In the genomic region with DNA sequence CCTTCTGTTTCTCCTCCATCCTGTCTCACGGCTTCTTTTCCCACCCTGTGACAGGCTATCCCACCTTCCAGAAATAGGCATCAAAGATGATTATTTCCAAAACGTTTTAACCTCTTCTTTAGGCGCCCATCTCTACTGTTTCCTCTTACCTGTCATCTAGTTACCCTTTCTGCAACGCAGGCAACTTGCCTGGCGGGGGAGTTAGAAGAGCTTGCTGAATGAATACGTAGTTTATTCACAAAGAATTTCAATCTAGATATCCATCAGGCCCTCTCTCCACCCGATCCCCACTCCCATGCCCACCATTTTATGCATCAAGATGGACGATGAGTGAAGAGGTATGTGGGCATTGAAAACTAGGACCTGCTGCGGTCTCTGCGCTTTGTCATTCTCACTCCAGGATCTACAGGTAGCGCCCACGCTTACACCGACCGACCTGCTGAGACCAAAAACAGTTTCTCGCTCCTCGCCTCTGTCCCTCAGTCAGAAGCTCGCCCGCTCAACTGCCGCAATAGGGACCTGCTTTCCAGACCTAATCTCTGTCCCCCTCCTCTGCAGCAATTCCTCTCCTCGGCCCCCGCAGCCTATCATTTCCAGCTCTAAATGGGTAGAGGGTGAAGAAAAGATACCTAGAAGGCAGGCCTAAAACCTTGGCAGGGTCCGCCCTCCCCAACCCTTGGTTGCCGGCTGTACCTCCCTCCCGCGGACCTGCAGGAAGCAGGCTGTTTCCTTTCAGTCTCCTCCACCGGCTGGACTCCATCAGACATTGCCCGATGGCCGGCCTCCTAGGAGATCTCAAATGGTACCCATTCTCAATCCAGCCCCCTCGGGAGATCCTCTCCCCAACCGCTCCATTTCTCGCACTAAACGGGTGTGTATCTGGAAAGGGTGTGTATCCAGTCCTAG, we compare ENCODE assay signal across 8 cellular contexts. TPM values are rescaled to one million over a fixed set of nuclear protein-coding genes. Genes with fewer than 3 reads are reported as not detected.
DNase-seq lines count a peak whose midpoint lies in the region; ATAC-seq and TF ChIP-seq lines count a peak whose summit lies in the region.

No MANE protein-coding gene starts in this region.

- BruUV-seq in IMR-90 (replicated peaks; lab: Mats Ljungman, UMichigan), result no TSS peak

- no peak overlapping the region for H2BK120ac ChIP-seq in IMR-90 (ENCODE audit: low read depth, low read length)

- no peak overlapping the region for H3K4ac ChIP-seq in IMR-90 (ENCODE audit: low read depth, low read length)

- no peak overlapping the region for H4K8ac ChIP-seq in IMR-90 (ENCODE audit: low read depth in 2 of 2, low read length in 2 of 2)

- WGBS in IMR-90 (ENCODE audit: extremely low coverage in 2 of 2, insufficient read length in 1 of 2), 2 experiments, result 21% methylated on average over 7 of the region's 32 CpGs; no CpG with 5 or more reads in 1 of the 2 experiments

- no peak overlapping the region for H3K56ac ChIP-seq in IMR-90 (ENCODE audit: extremely low read depth, insufficient read depth, low read length)

- H4K91ac ChIP-seq in IMR-90 (ENCODE audit: insufficient read depth, low read depth, low read length), result no peak overlapping the region

- no peak overlapping the region for H3K23ac ChIP-seq in IMR-90 (ENCODE audit: low read depth, low read length)

- peaks cover 4% of the 10 kb centered on the region for H3K27me3 Mint-ChIP-seq in activated CD4-positive, alpha-beta T cell treated with anti-CD3 and anti-CD28 coated beads for 36 hours
- no peaks in the 10 kb centered on the region for H3K27me3 Mint-ChIP-seq in activated T-helper 1 cell treated with anti-CD3 and anti-CD28 coated beads, Interleukin-12 subunit alpha, Interleukin-12 subunit beta, Interleukin-2, Interleukin-4 antibody, amounts not matched to agents 30 ng/mL and 10 ng/mL and 1 ng/mL, durations not matched to agents 14 hours and 24 hours and 36 hours (ENCODE audit: insufficient read depth)

- no peak for TF ChIP-seq RAD21 in IMR-90 (IDR thresholded peaks at IDR 0.05; ENCODE audit: low read length)

- no peaks in the 10 kb centered on the region for H3K9me3 Mint-ChIP-seq in activated CD4-positive, alpha-beta T cell treated with anti-CD3 and anti-CD28 coated beads for 36 hours (ENCODE audit: low read depth)
- no peaks in the 10 kb centered on the region for H3K9me3 Mint-ChIP-seq in activated T-helper 1 cell treated with anti-CD3 and anti-CD28 coated beads, Interleukin-12 subunit alpha, Interleukin-12 subunit beta, Interleukin-2, Interleukin-4 antibody, amounts not matched to agents 30 ng/mL and 10 ng/mL and 1 ng/mL, durations not matched to agents 14 hours and 24 hours and 36 hours

- H3K4me1 ChIP-seq in IMR-90 (ENCODE audit: control insufficient read depth, insufficient read depth, low read length) (no peaks in the 10 kb centered on the region), gastrocnemius medialis (no peaks in the 10 kb centered on the region)

- intact Hi-C loops in activated CD4-positive, alpha-beta T cell treated with anti-CD3 and anti-CD28 coated beads for 36 hours (cut with DNase I, micrococcal nuclease), result loop anchor here (5.0 kb wide), 2 partner anchors 223 to 738 kb away; partner anchors contain the start of gene ZMAT1 (in 1 of the 2)
- intact Hi-C loops in IMR-90 (cut with micrococcal nuclease), result no loop called here
- intact Hi-C loops in activated T-helper 1 cell treated with anti-CD3 and anti-CD28 coated beads, Interleukin-12 subunit alpha, Interleukin-12 subunit beta, Interleukin-2, Interleukin-4 antibody, amounts not matched to agents 30 ng/mL and 10 ng/mL and 1 ng/mL, durations not matched to agents 14 hours and 24 hours and 36 hours (cut with micrococcal nuclease), result no loop called here
- intact Hi-C loops in left ventricle myocardium superior (cut with micrococcal nuclease), result no loop called here
- intact Hi-C loops in gastrocnemius medialis (cut with DNase I; ENCODE audit: low total_unique reads), result no loop called here

- dilution Hi-C loops in IMR-90 (cut with HindIII; ENCODE audit: low sequenced_read_pairs, unreplicated experiment), result no loop called here

- no peak overlapping the region for H2BK5ac ChIP-seq in IMR-90 (ENCODE audit: low read depth, low read length, poor library complexity, severe bottlenecking)

- ATAC-seq in activated CD4-positive, alpha-beta T cell treated with anti-CD3 and anti-CD28 coated beads for 36 hours, result peak; percentile 48
- ATAC-seq in IMR-90 (ENCODE audit: low read depth) (no peak), left ventricle myocardium superior (peak; percentile 38), gastrocnemius medialis (no peak)

- H3K36me3 ChIP-seq in IMR-90 (ENCODE audit: control insufficient read depth, insufficient read depth, low read length), result no peaks in the 10 kb centered on the region
- no peaks in the 10 kb centered on the region for H3K36me3 ChIP-seq in gastrocnemius medialis

- peak overlapping the region; percentile 79 for H2AFZ ChIP-seq in IMR-90 (replicated peaks; ENCODE audit: low read length, poor library complexity)

- no peaks in the 10 kb centered on the region for H4K20me1 ChIP-seq in IMR-90 (ENCODE audit: insufficient read depth, low read length)

- DNase-seq in activated CD4-positive, alpha-beta T cell treated with anti-CD3 and anti-CD28 coated beads for 36 hours, result peak; percentile 49
- no peak for DNase-seq in activated CD4-positive, alpha-beta T cell treated with anti-CD3 and anti-CD28 coated beads for 1 hour
- no peak for DNase-seq in IMR-90
- no peak for DNase-seq in activated T-helper 1 cell treated with anti-CD3 and anti-CD28 coated beads, Interleukin-12 subunit alpha, Interleukin-12 subunit beta, Interleukin-2, Interleukin-4 antibody, amounts not matched to agents 30 ng/mL and 10 ng/mL and 1 ng/mL, durations not matched to agents 14 hours and 24 hours and 36 hours (ENCODE audit: low spot score)
- DNase-seq in left ventricle myocardium superior, result no peak
- DNase-seq in gastrocnemius medialis, result no peak
- DNase-seq in SW 1271 (lab: John Stamatoyannopoulos, UW), result no peak
- DNase-seq in iPS-NIHi11 (ENCODE audit: low spot score), result no peak

- H3K27me3 ChIP-seq in IMR-90 (ENCODE audit: control insufficient read depth, insufficient read depth, low read length) (peaks cover 2% of the 10 kb centered on the region; the same call in 1 of the 2 replicates), gastrocnemius medialis (peaks cover 0 to 5% (median 0%) of the 10 kb centered on the region in 3 donors)

- TF ChIP-seq CTCF in IMR-90 (conservative IDR thresholded peaks at IDR 0.05; ENCODE audit: low read depth, low read length), result no peak
- TF ChIP-seq CTCF in gastrocnemius medialis (IDR thresholded peaks at IDR 0.05 in 4 of 5, conservative IDR thresholded peaks at IDR 0.05 in 1 of 5), result no peak

- no peak overlapping the region for H4K5ac ChIP-seq in IMR-90 (ENCODE audit: low read depth, low read length)

- H3K9me3 ChIP-seq in IMR-90 (ENCODE audit: control insufficient read depth, insufficient read depth, low read length), result no peaks in the 10 kb centered on the region
- H3K9me3 ChIP-seq in gastrocnemius medialis, result no peaks in the 10 kb centered on the region

- no peak overlapping the region for H2BK20ac ChIP-seq in IMR-90 (ENCODE audit: low read depth, low read length)

- H3K18ac ChIP-seq in IMR-90 (ENCODE audit: low read depth, low read length), result no peak overlapping the region

- H3K36me3 Mint-ChIP-seq in activated CD4-positive, alpha-beta T cell treated with anti-CD3 and anti-CD28 coated beads for 36 hours (ENCODE audit: low read depth), result no peaks in the 10 kb centered on the region
- no peaks in the 10 kb centered on the region for H3K36me3 Mint-ChIP-seq in activated T-helper 1 cell treated with anti-CD3 and anti-CD28 coated beads, Interleukin-12 subunit alpha, Interleukin-12 subunit beta, Interleukin-2, Interleukin-4 antibody, amounts not matched to agents 30 ng/mL and 10 ng/mL and 1 ng/mL, durations not matched to agents 14 hours and 24 hours and 36 hours (ENCODE audit: low read depth)

- H3K79me1 ChIP-seq in IMR-90 (ENCODE audit: low read depth in 1 of 2, low read length in 2 of 2), result no peaks in the 10 kb centered on the region

- no peak overlapping the region for H2BK15ac ChIP-seq in IMR-90 (ENCODE audit: low read depth, low read length)

- H3K9ac ChIP-seq in IMR-90 (ENCODE audit: low read depth, low read length), result no peak overlapping the region

- H3K9me1 ChIP-seq in IMR-90 (ENCODE audit: insufficient read depth, low read length), result no peaks in the 10 kb centered on the region

- CTCF ChIA-PET in activated CD4-positive, alpha-beta T cell treated with anti-CD3 and anti-CD28 coated beads for 36 hours (lab: Charles Lee), result interaction anchor here (0.7 to 1.1 kb wide), 3 partner anchors 20 to 30 kb away, joined by 3 read pairs; no protein-coding TSS in a partner anchor
- CTCF ChIA-PET in IMR-90 (lab: Yijun Ruan, JAX), result no interaction called here

- no peak overlapping the region for H3K4me2 ChIP-seq in IMR-90 (ENCODE audit: low read depth, low read length)

- no peak overlapping the region for H3K27ac ChIP-seq in IMR-90 (ENCODE audit: insufficient read depth, low read length)
- H3K27ac ChIP-seq in gastrocnemius medialis, result no peak overlapping the region

- peak overlapping the region; percentile 65 for H2AK9ac ChIP-seq in IMR-90 (replicated peaks; ENCODE audit: low read depth, low read length, poor library complexity)

- H2AK5ac ChIP-seq in IMR-90 (ENCODE audit: low read depth, low read length), result no peak overlapping the region

- peak overlapping the region; percentile 90 for H3K27ac Mint-ChIP-seq in activated CD4-positive, alpha-beta T cell treated with anti-CD3 and anti-CD28 coated beads for 36 hours
- peak overlapping the region; percentile 88 for H3K27ac Mint-ChIP-seq in activated T-helper 1 cell treated with anti-CD3 and anti-CD28 coated beads, Interleukin-12 subunit alpha, Interleukin-12 subunit beta, Interleukin-2, Interleukin-4 antibody, amounts not matched to agents 30 ng/mL and 10 ng/mL and 1 ng/mL, durations not matched to agents 14 hours and 24 hours and 36 hours

- H3K4me3 Mint-ChIP-seq in activated CD4-positive, alpha-beta T cell treated with anti-CD3 and anti-CD28 coated beads for 36 hours, result peak overlapping the region; percentile 85
- peak overlapping the region; percentile 93 for H3K4me3 Mint-ChIP-seq in activated T-helper 1 cell treated with anti-CD3 and anti-CD28 coated beads, Interleukin-12 subunit alpha, Interleukin-12 subunit beta, Interleukin-2, Interleukin-4 antibody, amounts not matched to agents 30 ng/mL and 10 ng/mL and 1 ng/mL, durations not matched to agents 14 hours and 24 hours and 36 hours

- H3K4me3 ChIP-seq in IMR-90 (ENCODE audit: insufficient read depth, low read depth, low read length) (no peak overlapping the region), gastrocnemius medialis (peak overlapping the region; percentile 12 to 42 (median 32))

- in situ Hi-C loops in IMR-90 (cut with MboI; ENCODE audit: low sequenced_read_pairs), result no loop called here
- in situ Hi-C loops in gastrocnemius medialis (cut with MboI; ENCODE audit: low sequenced_read_pairs in 4 of 4), result no loop called here

- peaks cover 11% of the 10 kb centered on the region for H3K4me1 Mint-ChIP-seq in activated CD4-positive, alpha-beta T cell treated with anti-CD3 and anti-CD28 coated beads for 36 hours
- H3K4me1 Mint-ChIP-seq in activated T-helper 1 cell treated with anti-CD3 and anti-CD28 coated beads, Interleukin-12 subunit alpha, Interleukin-12 subunit beta, Interleukin-2, Interleukin-4 antibody, amounts not matched to agents 30 ng/mL and 10 ng/mL and 1 ng/mL, durations not matched to agents 14 hours and 24 hours and 36 hours (ENCODE audit: low read depth), result peaks cover 24% of the 10 kb centered on the region

- H3K14ac ChIP-seq in IMR-90 (replicated peaks; ENCODE audit: low read depth, low read length), result no peak overlapping the region

- TF ChIP-seq POLR2A in IMR-90 (IDR thresholded peaks at IDR 0.05; ENCODE audit: low read depth, low read length), result no peak
- no peak for TF ChIP-seq POLR2A in gastrocnemius medialis (IDR thresholded peaks at IDR 0.05)

- POLR2A ChIA-PET in activated CD4-positive, alpha-beta T cell treated with anti-CD3 and anti-CD28 coated beads for 36 hours (lab: Charles Lee), result no interaction called here
- POLR2A ChIA-PET in IMR-90 (lab: Charles Lee; ENCODE audit: unreplicated experiment), result interaction anchor here (0.6 kb wide), 1 partner anchor 439 kb away, joined by 4 read pairs; no protein-coding TSS in a partner anchor

RNA-seq across cellular contexts. Expression of gene BEX5, which starts 0.6 kb away (rescaled TPM):
- total RNA-seq in activated CD4-positive, alpha-beta T cell treated with anti-CD3 and anti-CD28 coated beads for 36 hours, result 1 to 10 TPM; 2.1 to 2.3 TPM
- not detected in 2 replicates for total RNA-seq in IMR-90 (2012; rRNA removed)
- polyA plus RNA-seq in IMR-90 (2012; rRNA removed), result not detected in 2 replicates
- polyA plus RNA-seq in IMR-90 (2012; cell fraction: cytosol; rRNA removed), result not detected in 2 replicates
- not detected in 2 replicates for polyA plus RNA-seq in IMR-90 (2012; cell fraction: nucleus; rRNA removed; ENCODE audit: low replicate concordance)
- total RNA-seq in activated T-helper 1 cell treated with anti-CD3 and anti-CD28 coated beads, Interleukin-12 subunit alpha, Interleukin-12 subunit beta, Interleukin-2, Interleukin-4 antibody, amounts not matched to agents 30 ng/mL and 10 ng/mL and 1 ng/mL, durations not matched to agents 14 hours and 24 hours and 36 hours, result 0.86 and 1.3 TPM in 2 replicates
- total RNA-seq in left ventricle myocardium superior, result 0.40 TPM
- under 1 TPM in 1 of 4 donors, not detected in 3; 0.46 TPM for total RNA-seq in gastrocnemius medialis

RNA-seq across cellular contexts. Expression of gene TCEAL6, which starts 12.9 kb away (rescaled TPM):
- not detected for total RNA-seq in activated CD4-positive, alpha-beta T cell treated with anti-CD3 and anti-CD28 coated beads for 36 hours
- total RNA-seq in IMR-90 (2012; rRNA removed) (not detected in 2 replicates), left ventricle myocardium superior (not detected), gastrocnemius medialis (not detected)
- not detected in 2 replicates for polyA plus RNA-seq in IMR-90 (2012; rRNA removed)
- not detected in 2 replicates for polyA plus RNA-seq in IMR-90 (2012; cell fraction: cytosol; rRNA removed)
- not detected in 2 replicates for polyA plus RNA-seq in IMR-90 (2012; cell fraction: nucleus; rRNA removed; ENCODE audit: low replicate concordance)
- total RNA-seq in activated T-helper 1 cell treated with anti-CD3 and anti-CD28 coated beads, Interleukin-12 subunit alpha, Interleukin-12 subunit beta, Interleukin-2, Interleukin-4 antibody, amounts not matched to agents 30 ng/mL and 10 ng/mL and 1 ng/mL, durations not matched to agents 14 hours and 24 hours and 36 hours, result not detected in 2 replicates

RNA-seq across cellular contexts. Expression of gene TCEAL2, which starts 29.7 kb away (rescaled TPM):
- under 1 TPM in 1 of 2 experiments, not detected in 1; 0.28 TPM for total RNA-seq in activated CD4-positive, alpha-beta T cell treated with anti-CD3 and anti-CD28 coated beads for 36 hours
- not detected in 2 replicates for total RNA-seq in IMR-90 (2012; rRNA removed)
- not detected in 2 replicates for polyA plus RNA-seq in IMR-90 (2012; rRNA removed)
- not detected in 2 replicates for polyA plus RNA-seq in IMR-90 (2012; cell fraction: cytosol; rRNA removed)
- polyA plus RNA-seq in IMR-90 (2012; cell fraction: nucleus; rRNA removed; ENCODE audit: low replicate concordance), result not detected in 2 replicates
- not detected in 2 replicates for total RNA-seq in activated T-helper 1 cell treated with anti-CD3 and anti-CD28 coated beads, Interleukin-12 subunit alpha, Interleukin-12 subunit beta, Interleukin-2, Interleukin-4 antibody, amounts not matched to agents 30 ng/mL and 10 ng/mL and 1 ng/mL, durations not matched to agents 14 hours and 24 hours and 36 hours
- not detected for total RNA-seq in left ventricle myocardium superior
- not detected for total RNA-seq in gastrocnemius medialis

RNA-seq across cellular contexts. Expression of gene TCP11X1, which starts 59.9 kb away (rescaled TPM):
- not detected for total RNA-seq in activated CD4-positive, alpha-beta T cell treated with anti-CD3 and anti-CD28 coated beads for 36 hours
- total RNA-seq in IMR-90 (2012; rRNA removed) (not detected in 2 replicates), left ventricle myocardium superior (not detected), gastrocnemius medialis (not detected)
- polyA plus RNA-seq in IMR-90 (2012; rRNA removed), result not detected in 2 replicates
- not detected in 2 replicates for polyA plus RNA-seq in IMR-90 (2012; cell fraction: cytosol; rRNA removed)
- not detected in 2 replicates for polyA plus RNA-seq in IMR-90 (2012; cell fraction: nucleus; rRNA removed; ENCODE audit: low replicate concordance)
- total RNA-seq in activated T-helper 1 cell treated with anti-CD3 and anti-CD28 coated beads, Interleukin-12 subunit alpha, Interleukin-12 subunit beta, Interleukin-2, Interleukin-4 antibody, amounts not matched to agents 30 ng/mL and 10 ng/mL and 1 ng/mL, durations not matched to agents 14 hours and 24 hours and 36 hours, result not detected in 2 replicates

Comparison
In these comparisons a context has a peak if more than half of its experiments do, and no peak if none do; other contexts are left out.
1. ATAC-seq: peak in activated CD4-positive, alpha-beta T cell treated with anti-CD3 and anti-CD28 coated beads for 36 hours (single experiment) and left ventricle myocardium superior (single experiment); none in IMR-90 (single experiment) and gastrocnemius medialis (0 of 2).
2. intact Hi-C loops: an anchor here in activated CD4-positive, alpha-beta T cell treated with anti-CD3 and anti-CD28 coated beads for 36 hours (5.0 kb wide); none called in IMR-90, activated T-helper 1 cell treated with anti-CD3 and anti-CD28 coated beads, Interleukin-12 subunit alpha, Interleukin-12 subunit beta, Interleukin-2, Interleukin-4 antibody, amounts not matched to agents 30 ng/mL and 10 ng/mL and 1 ng/mL, durations not matched to agents 14 hours and 24 hours and 36 hours, left ventricle myocardium superior and gastrocnemius medialis.